ENCODE assay signal across 24 cellular contexts in the genomic region with DNA sequence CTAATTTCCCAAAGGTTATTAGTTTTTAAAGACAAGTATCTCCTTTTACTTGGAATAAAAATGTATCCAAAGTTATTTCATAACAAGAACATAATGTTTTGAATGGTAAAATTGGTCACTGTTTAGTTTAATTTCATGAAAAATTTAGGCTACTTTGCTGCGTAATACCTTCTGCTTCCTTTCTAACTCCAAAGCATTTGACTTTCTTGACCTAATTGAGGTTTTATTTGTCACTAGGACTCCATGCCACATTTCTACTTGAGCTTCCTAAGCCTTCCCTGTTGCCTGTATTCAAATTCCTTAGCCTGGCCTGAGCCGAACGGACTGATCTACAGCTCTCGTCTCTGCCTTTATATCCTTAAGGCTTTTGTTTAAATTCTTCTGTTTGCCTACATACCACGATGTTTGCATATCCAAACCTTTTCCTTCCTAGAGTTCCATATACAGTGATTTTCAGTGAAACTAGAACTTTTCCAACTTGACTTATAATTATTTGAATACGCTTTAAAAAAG. TPM values are rescaled to one million over a fixed set of nuclear protein-coding genes. Genes with fewer than 3 reads are reported as not detected.
DNase-seq lines count a peak whose midpoint lies in the region; ATAC-seq and TF ChIP-seq lines count a peak whose summit lies in the region.
"Had no signal": no experiment of that assay in that cellular context is flagged by ENCODE, and none has a peak within 500 bp of the region (broad histone marks: within the 10 kb centered on the region; RNA-seq: fewer than 3 reads in every experiment).

No MANE protein-coding gene starts in this region.

- H3K4me2 ChIP-seq in SU-DHL-6 (ENCODE audit: low read depth, low read length, poor library complexity, severe bottlenecking) = peak overlapping the region; percentile 67

- peak overlapping the region; percentile 72 for H3K27ac ChIP-seq in AG04450 (ENCODE audit: low read depth, low read length)
- H3K27ac ChIP-seq in SU-DHL-6 (ENCODE audit: low read depth, low read length) = peak overlapping the region; percentile 92
- no peak overlapping the region for H3K27ac ChIP-seq in left lung
- H3K27ac ChIP-seq in sigmoid colon = peak overlapping the region; percentile 69 to 89 (median 82)
- H3K27ac ChIP-seq: lower lobe of right lung, VCaP had no signal

- TF ChIP-seq CTCF in AG04450 (IDR thresholded peaks at IDR 0.05; ENCODE audit: low read depth, low read length) (no peak), SU-DHL-6 (IDR thresholded peaks at IDR 0.05; ENCODE audit: insufficient read depth, low read length, poor library complexity, severe bottlenecking) (no peak), left lung (IDR thresholded peaks at IDR 0.05) (no peak), sigmoid colon (IDR thresholded peaks at IDR 0.05) (no peak)

- H3K4me1 ChIP-seq in left lung (peaks cover 0 to 2% of the 10 kb centered on the region in 2 donors), sigmoid colon (peaks cover 0 to 62% (median 46%) of the 10 kb centered on the region in 4 donors)

- H3K36me3 ChIP-seq in SU-DHL-6 (ENCODE audit: low read length) (peaks cover 4% of the 10 kb centered on the region), left lung (no peaks in the 10 kb centered on the region), sigmoid colon (peaks cover 0 to 18% (median 0%) of the 10 kb centered on the region in 4 donors)

- no peaks in the 10 kb centered on the region for H3K9me3 ChIP-seq in AG04450 (ENCODE audit: control insufficient read depth, insufficient read depth, low read length)
- no peaks in the 10 kb centered on the region for H3K9me3 ChIP-seq in SU-DHL-6 (ENCODE audit: insufficient read depth, low read length)
- no peaks in the 10 kb centered on the region for H3K9me3 ChIP-seq in left lung
- H3K9me3 ChIP-seq in sigmoid colon = no peaks in the 10 kb centered on the region
- H3K9me3 ChIP-seq: lower lobe of right lung had no signal

- intact Hi-C loops in left lung (cut with DNase I) (no loop called here), sigmoid colon (cut with DNase I) (no loop called here)

- H3K79me2 ChIP-seq in SU-DHL-6 (ENCODE audit: insufficient read depth, low read length) = no peaks in the 10 kb centered on the region

- H3K9ac ChIP-seq in SU-DHL-6 (ENCODE audit: low read length) = peak overlapping the region; percentile 32; the same call in 1 of the 2 replicates

- CTCF ChIA-PET in AG04450 (lab: Charles Lee) = interaction anchor here (0.6 to 7.3 kb wide), 10 partner anchors 31 to 230 kb away, joined by 3 to 67 read pairs (median 4); no protein-coding TSS in a partner anchor

- no peaks in the 10 kb centered on the region for H4K20me1 ChIP-seq in SU-DHL-6 (ENCODE audit: low read depth, low read length)

- no peak for TF ChIP-seq EP300 in sigmoid colon (IDR thresholded peaks at IDR 0.05)

- H2AFZ ChIP-seq in SU-DHL-6 (ENCODE audit: low read depth, low read length, severe bottlenecking) = no peak overlapping the region

- H3K9me2 ChIP-seq in SU-DHL-6 (replicated peaks; ENCODE audit: insufficient read depth, low read length) = no peaks in the 10 kb centered on the region

- POLR2A ChIA-PET in AG04450 (lab: Yijun Ruan, JAX) = interaction anchor here (1.6 kb wide), 1 partner anchor 241 kb away, joined by 6 read pairs; a partner anchor contains a TSS

- H3K4me3 ChIP-seq in AG04450 (ENCODE audit: low read depth, low read length) = no peak overlapping the region
- no peak overlapping the region for H3K4me3 ChIP-seq in SU-DHL-6 (ENCODE audit: insufficient read depth, low read length, poor library complexity, severe bottlenecking)
- no peak overlapping the region for H3K4me3 ChIP-seq in left lung
- no peak overlapping the region for H3K4me3 ChIP-seq in sigmoid colon
- H3K4me3 ChIP-seq: lower lobe of right lung had no signal

- WGBS in sigmoid colon, 2 donors = 41 to 60% methylated on average over 6 of the region's 6 CpGs

- DNase-seq in AG04450 (ENCODE audit: low read depth, low spot score) = peak; percentile 38
- no peak for DNase-seq in left lung
- peak; percentile 12 for DNase-seq in sigmoid colon
- no peak for DNase-seq in cerebellar nuclear complex (lab: John Stamatoyannopoulos, UW)
- DNase-seq in Ammon's horn (ENCODE audit: low spot score) = no peak
- DNase-seq: 8988T; activated CD4-positive, alpha-beta T cell treated with anti-CD3 and anti-CD28 coated beads, Interleukin-2, amount 10 ng/mL, durations not matched to agents 24 days and 14 days; activated naive CD4-positive, alpha-beta T cell treated with anti-CD3 and anti-CD28 coated beads, Interleukin-2, amount 10 ng/mL, durations not matched to agents 7 days and 5 days; CD8-positive, alpha-beta memory T cell; DMS153; GDM1; Kasumi-1; kidney; lower lobe of right lung; NCI-H1694; NCI-H69; nucleus accumbens; retina; stimulated activated CD4-positive, alpha-beta T cell treated with anti-CD3 and anti-CD28 coated beads, Interleukin-4, amount 100 ng/mL, for 1 hour; stimulated activated naive CD4-positive, alpha-beta T cell treated with Interleukin-2 at 50 U/mL for 16 hours had no signal

- TF ChIP-seq POLR2A in sigmoid colon (IDR thresholded peaks at IDR 0.05) = no peak

- no peaks in the 10 kb centered on the region for H3K27me3 ChIP-seq in AG04450 (ENCODE audit: control insufficient read depth, insufficient read depth, low read length)
- H3K27me3 ChIP-seq in SU-DHL-6 (ENCODE audit: low read length) = no peaks in the 10 kb centered on the region
- H3K27me3 ChIP-seq in left lung = no peaks in the 10 kb centered on the region
- H3K27me3 ChIP-seq in sigmoid colon = no peaks in the 10 kb centered on the region

- peaks cover 50% of the 10 kb centered on the region for H3F3A ChIP-seq in SU-DHL-6 (ENCODE audit: insufficient read depth)

- peak; percentile 12 for ATAC-seq in left lung
- no peak for ATAC-seq in HG02884 (IDR thresholded peaks at IDR 0.05; ENCODE audit: unreplicated experiment)
- no peak for ATAC-seq in HG02759 (IDR thresholded peaks at IDR 0.05; ENCODE audit: unreplicated experiment)
- ATAC-seq: lower lobe of right lung had no signal

RNA-seq across cellular contexts. Expression of a gene that starts 25.1 kb away (rescaled TPM):
- polyA plus RNA-seq in AG04450 (2011; rRNA removed) = 49.4 and 51.2 TPM in 2 replicates
- polyA minus RNA-seq in AG04450 (2011; rRNA and poly(A)+ RNA removed) = 74.6 and 110 TPM in 2 replicates
- 10 to 100 TPM; 35.8 to 40.6 TPM for total RNA-seq in left lung
- total RNA-seq in sigmoid colon = 10 to 100 TPM; 24.3 to 95.3 (median 52.7) TPM
- 1 to 10 TPM; 2.4 to 8.2 (median 3.0) TPM for polyA plus RNA-seq in sigmoid colon

Comparison
In these comparisons a context has a peak if more than half of its experiments do, and no peak if none do; other contexts are left out.
1. DNase-seq: peak in AG04450 (single experiment) and sigmoid colon (single experiment); none in left lung (0 of 2), cerebellar nuclear complex (0 of 2) and Ammon's horn (single experiment).
2. H3K27ac ChIP-seq: peak in AG04450 (single experiment), SU-DHL-6 (single experiment) and sigmoid colon (4 of 4); none in left lung (0 of 2).